ENCODE assay signal across 20 cellular contexts in genomic region chr10:12973149-12973718, GRCh38. TPM values are rescaled to one million over a fixed set of nuclear protein-coding genes. Genes with fewer than 3 reads are reported as not detected.
"Had no signal": no experiment of that assay in that cellular context is flagged by ENCODE, and none has a peak within 500 bp of the region (broad histone marks: within the 10 kb centered on the region; RNA-seq: fewer than 3 reads in every experiment).

No MANE protein-coding gene starts in this region.

- H3K4me1 ChIP-seq: prostate gland, spleen, upper lobe of left lung had no signal

- H3K36me3 Mint-ChIP-seq: activated naive CD8-positive, alpha-beta T cell treated with anti-CD3 and anti-CD28 coated beads, Interleukin-2, amount 10 ng/mL, durations not matched to agents 7 days and 5 days had no signal

- H3K27ac Mint-ChIP-seq: activated naive CD8-positive, alpha-beta T cell treated with anti-CD3 and anti-CD28 coated beads, Interleukin-2, amount 10 ng/mL, durations not matched to agents 7 days and 5 days; activated T-cell treated with anti-CD3 and anti-CD28 coated beads, Interleukin-2, amount 50 U/mL, for 24 hours; activated T-helper 17 cell treated with anti-CD3 and anti-CD28 coated beads, Interleukin-2, amount 50 U/mL, for 72 hours; brain; naive thymus-derived CD8-positive, alpha-beta T cell had no signal

- H3K36me3 ChIP-seq: prostate gland, spleen, thoracic aorta, upper lobe of left lung had no signal

- H3K4me2 ChIP-seq: hepatocyte had no signal

- H3K4me1 Mint-ChIP-seq: activated naive CD8-positive, alpha-beta T cell treated with anti-CD3 and anti-CD28 coated beads, Interleukin-2, amount 10 ng/mL, durations not matched to agents 7 days and 5 days; activated T-helper 17 cell treated with anti-CD3 and anti-CD28 coated beads, Interleukin-2, amount 50 U/mL, for 72 hours; brain; naive thymus-derived CD8-positive, alpha-beta T cell had no signal

- H3K79me2 ChIP-seq: hepatocyte had no signal

- H2AFZ ChIP-seq: hepatocyte had no signal

- H3K27me3 ChIP-seq: hepatocyte, spleen, upper lobe of left lung had no signal

- H3K4me3 Mint-ChIP-seq: activated naive CD8-positive, alpha-beta T cell treated with anti-CD3 and anti-CD28 coated beads, Interleukin-2, amount 10 ng/mL, durations not matched to agents 7 days and 5 days; activated T-cell treated with anti-CD3 and anti-CD28 coated beads, Interleukin-2, amount 50 U/mL, for 24 hours; activated T-helper 17 cell treated with anti-CD3 and anti-CD28 coated beads, Interleukin-2, amount 50 U/mL, for 72 hours; brain; naive thymus-derived CD8-positive, alpha-beta T cell had no signal

- H3K9me3 ChIP-seq: prostate gland, thoracic aorta had no signal

- H3K9me3 Mint-ChIP-seq: activated naive CD8-positive, alpha-beta T cell treated with anti-CD3 and anti-CD28 coated beads, Interleukin-2, amount 10 ng/mL, durations not matched to agents 7 days and 5 days; activated T-helper 17 cell treated with anti-CD3 and anti-CD28 coated beads, Interleukin-2, amount 50 U/mL, for 72 hours had no signal

- DNase-seq: activated naive CD4-positive, alpha-beta T cell; activated naive CD8-positive, alpha-beta T cell treated with anti-CD3 and anti-CD28 coated beads, Interleukin-2, amount 10 ng/mL, durations not matched to agents 7 days and 5 days; activated T-cell treated with anti-CD3 and anti-CD28 coated beads, Interleukin-2, amount 50 U/mL, for 24 hours; dermis blood vessel endothelial cell; effector CD8-positive, alpha-beta T cell; erythroblast; foreskin melanocyte; islet precursor cell; left cardiac atrium; naive thymus-derived CD8-positive, alpha-beta T cell; spleen; stimulated activated CD4-positive, alpha-beta T cell treated with anti-CD3 and anti-CD28 coated beads, Interleukin-4, amount 100 ng/mL, for 1 hour; stimulated activated naive CD4-positive, alpha-beta T cell treated with Interleukin-2 at 50 U/mL for 16 hours; T-helper 1 cell had no signal

- H3K27ac ChIP-seq: hepatocyte, prostate gland, spleen, thoracic aorta, upper lobe of left lung had no signal

- ATAC-seq: activated T-helper 17 cell treated with anti-CD3 and anti-CD28 coated beads, Interleukin-2, amount 50 U/mL, for 72 hours; naive thymus-derived CD8-positive, alpha-beta T cell had no signal

- H3K4me3 ChIP-seq: hepatocyte, prostate gland, spleen, thoracic aorta, upper lobe of left lung had no signal

RNA-seq across cellular contexts. Expression of gene CCDC3, which starts 28.3 kb away (rescaled TPM):
- total RNA-seq: activated naive CD8-positive, alpha-beta T cell treated with anti-CD3 and anti-CD28 coated beads, Interleukin-2, amount 10 ng/mL, durations not matched to agents 7 days and 5 days had no signal
- polyA plus RNA-seq: naive thymus-derived CD8-positive, alpha-beta T cell had no signal
